7 cellular contexts compared by ENCODE assay signal in the genomic region with DNA sequence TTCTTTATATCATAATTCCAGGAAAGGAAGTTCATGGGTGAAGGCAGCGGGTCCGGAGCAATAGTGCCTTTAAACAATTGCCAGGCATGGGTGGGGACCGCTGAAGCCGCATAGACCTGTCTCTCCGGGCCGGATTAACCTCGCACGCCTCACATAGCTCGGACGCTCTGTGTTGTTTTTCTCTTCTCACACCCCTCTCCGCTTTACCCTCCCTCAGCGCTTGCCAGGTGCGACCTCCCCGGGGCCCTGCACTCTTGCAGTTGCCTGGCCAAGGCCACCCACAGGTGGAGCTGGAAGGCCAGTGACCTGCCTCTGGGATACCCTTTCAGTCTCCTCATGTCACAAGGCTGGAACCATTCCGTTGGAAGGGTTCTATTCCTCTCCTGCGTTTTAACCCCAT.
DNase-seq lines count a peak whose midpoint lies in the region; ATAC-seq, FAIRE-seq and TF ChIP-seq lines count a peak whose summit lies in the region.
"Not testable (repeated sequence)": the region's sequence is repeated elsewhere in the genome, so short reads cannot be mapped to it uniquely, and the experiment has no call there.

No MANE protein-coding gene starts in this region.

- not testable (repeated sequence) for H3K9me3 ChIP-seq in PC-3 (ENCODE audit: low read length); body of pancreas; left lung; pancreas; aorta (ENCODE audit: control insufficient read depth, low read length)

- not testable (repeated sequence) for H3K4me2 ChIP-seq in PC-3 (ENCODE audit: low read length)

- H3K36me3 ChIP-seq in PC-3 (ENCODE audit: low read depth, low read length); body of pancreas (replicated peaks in 1 of 2; ENCODE audit: insufficient read depth in 1 of 2, low read depth in 2 of 2); left lung; pancreas; aorta (ENCODE audit: control insufficient read depth in 1 of 2, insufficient read depth in 2 of 2, low read length in 1 of 2): not testable (repeated sequence)

- H3K9ac ChIP-seq in PC-3 (ENCODE audit: low read length) = not testable (repeated sequence)

- not testable (repeated sequence) for H3K4me3 ChIP-seq in PC-3 (ENCODE audit: low read length); body of pancreas; left lung; pancreas; aorta (ENCODE audit: low read length in 2 of 2)

- not testable (repeated sequence) for H4K20me1 ChIP-seq in PC-3 (ENCODE audit: low read length)

- not testable (repeated sequence) for FAIRE-seq in pancreas (lab: Jason Lieb, UNC)

- not testable (repeated sequence) for H3K4me1 ChIP-seq in PC-3 (ENCODE audit: insufficient read depth, low read length); body of pancreas; left lung; pancreas; aorta (ENCODE audit: control insufficient read depth in 1 of 2, insufficient read depth in 2 of 2, low read length in 2 of 2)

- not testable (repeated sequence) for H3K36me3 Mint-ChIP-seq in activated T-cell treated with anti-CD3 and anti-CD28 coated beads, Interleukin-2, amount 50 U/mL, for 72 hours (ENCODE audit: insufficient read depth in 2 of 2)

- not testable (repeated sequence) for TF ChIP-seq CTCF in PC-3 (conservative IDR thresholded peaks at IDR 0.05; ENCODE audit: low read depth, low read length); body of pancreas (IDR thresholded peaks at IDR 0.05); left lung (IDR thresholded peaks at IDR 0.05); pancreas (IDR thresholded peaks at IDR 0.05)

- no CpG with 5 or more reads among the region's 16 CpGs for WGBS in body of pancreas, 2 donors
- WGBS in pancreas, 2 donors = no CpG with 5 or more reads among the region's 16 CpGs
- no CpG with 5 or more reads among the region's 16 CpGs for WGBS in aorta, 2 donors

- CTCF ChIA-PET in PC-3 (lab: Charles Lee) = not testable (repeated sequence)

- H3K27me3 Mint-ChIP-seq in activated T-cell treated with anti-CD3 and anti-CD28 coated beads, Interleukin-2, amount 50 U/mL, for 72 hours (ENCODE audit: low read depth) = not testable (repeated sequence)

- H3K4me3 Mint-ChIP-seq in activated T-cell treated with anti-CD3 and anti-CD28 coated beads, Interleukin-2, amount 50 U/mL, for 72 hours = not testable (repeated sequence)

- DNase-seq in PC-3; activated T-cell treated with anti-CD3 and anti-CD28 coated beads, Interleukin-2, amount 50 U/mL, for 72 hours; body of pancreas; left cardiac atrium; left lung; pancreas; aorta: not testable (repeated sequence)

- not testable (repeated sequence) for H3K27me3 ChIP-seq in PC-3 (ENCODE audit: low read length); body of pancreas; left lung; pancreas; aorta (ENCODE audit: control insufficient read depth in 1 of 2, insufficient read depth in 2 of 2, low read length in 1 of 2)

- not testable (repeated sequence) for H3K9me2 ChIP-seq in PC-3 (replicated peaks; ENCODE audit: low read length)

- BruUV-seq in PC-3 (replicated peaks; lab: Mats Ljungman, UMichigan) = not testable (repeated sequence)

- POLR2A ChIA-PET in PC-3 (lab: Charles Lee; ENCODE audit: unreplicated experiment) = not testable (repeated sequence)

- not testable (repeated sequence) for H3K27ac ChIP-seq in PC-3 (ENCODE audit: low read length); body of pancreas; left lung; pancreas; aorta (ENCODE audit: low read depth in 1 of 2, low read length in 2 of 2)

- not testable (repeated sequence) for TF ChIP-seq POLR2A in body of pancreas (IDR thresholded peaks at IDR 0.05)

- not testable (repeated sequence) for H3K79me2 ChIP-seq in PC-3 (ENCODE audit: low read length)

- not testable (repeated sequence) for H3F3A ChIP-seq in PC-3 (ENCODE audit: low read length, unreplicated experiment)

- H3K27ac Mint-ChIP-seq in activated T-cell treated with anti-CD3 and anti-CD28 coated beads, Interleukin-2, amount 50 U/mL, for 72 hours = not testable (repeated sequence)

- not testable (repeated sequence) for H3K4me1 Mint-ChIP-seq in activated T-cell treated with anti-CD3 and anti-CD28 coated beads, Interleukin-2, amount 50 U/mL, for 72 hours (ENCODE audit: low read depth)

- not testable (repeated sequence) for H3K9me3 Mint-ChIP-seq in activated T-cell treated with anti-CD3 and anti-CD28 coated beads, Interleukin-2, amount 50 U/mL, for 72 hours

- not testable (repeated sequence) for H2AFZ ChIP-seq in PC-3 (ENCODE audit: low read length)

- intact Hi-C loops in PC-3 (cut with micrococcal nuclease); body of pancreas (cut with DNase I); left cardiac atrium (cut with DNase I); left lung (cut with DNase I); pancreas (cut with DNase I); aorta (cut with DNase I): not testable (repeated sequence)

- ATAC-seq in PC-3 (peak; percentile 24), body of pancreas (peak; percentile 20), left cardiac atrium (peak; percentile 31 to 55), left lung (peak; percentile 49), pancreas (peak in 3 of 4 donors; percentile 5 to 58 (median 55)), aorta (ENCODE audit: low FRiP score) (peak; percentile 33)
- peak; percentile 20 to 26 for ATAC-seq in activated T-cell treated with anti-CD3 and anti-CD28 coated beads, Interleukin-2, amount 50 U/mL, for 72 hours (replicated peaks in 1 of 2)
